ENCODE assay signal across 1 cellular context in the genomic region with DNA sequence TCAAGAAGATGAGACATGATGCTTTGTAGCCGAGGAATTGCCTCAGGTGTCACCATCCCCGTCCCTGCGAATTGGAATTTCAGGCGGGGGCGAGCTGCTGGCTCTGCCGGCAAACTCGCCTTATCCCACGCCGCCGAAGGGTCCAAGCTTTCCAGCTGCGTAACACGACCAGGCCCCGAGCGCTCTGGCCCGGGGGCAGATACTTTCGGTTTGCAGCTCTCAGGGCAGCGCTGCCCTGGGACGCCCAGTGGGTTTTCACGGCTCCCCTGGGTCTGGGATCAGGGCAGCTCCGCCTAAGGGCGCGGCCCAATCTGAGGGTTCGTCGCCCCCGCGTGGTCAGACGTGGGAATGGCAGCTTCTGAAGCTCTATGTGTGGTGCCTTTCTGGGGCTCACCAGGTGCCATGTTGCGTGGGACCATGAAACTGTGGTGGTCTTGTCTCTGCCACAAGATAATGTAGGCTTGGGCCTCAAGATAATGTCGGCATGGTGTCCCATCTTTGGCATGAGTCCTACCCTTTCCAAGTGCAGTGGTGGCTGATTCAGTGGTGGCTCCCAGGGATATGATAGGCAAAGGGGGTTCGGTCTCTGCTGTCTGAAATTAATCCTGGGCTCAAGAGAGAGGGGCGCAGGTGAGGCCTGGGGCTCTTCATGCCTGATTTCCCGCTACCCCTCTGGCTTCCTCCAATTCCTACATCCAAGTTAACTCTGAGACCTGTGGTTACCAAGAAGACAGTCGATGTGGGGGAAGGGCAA.
TF ChIP-seq lines count a peak whose summit lies in the region.

No MANE protein-coding gene starts in this region.

TF ChIP-seq in HepG2, 621 proteins besides CTCF, POLR2A, EP300 and RAD21 (continued from another document and continues in another):
- TF ChIP-seq, protein P1, sequence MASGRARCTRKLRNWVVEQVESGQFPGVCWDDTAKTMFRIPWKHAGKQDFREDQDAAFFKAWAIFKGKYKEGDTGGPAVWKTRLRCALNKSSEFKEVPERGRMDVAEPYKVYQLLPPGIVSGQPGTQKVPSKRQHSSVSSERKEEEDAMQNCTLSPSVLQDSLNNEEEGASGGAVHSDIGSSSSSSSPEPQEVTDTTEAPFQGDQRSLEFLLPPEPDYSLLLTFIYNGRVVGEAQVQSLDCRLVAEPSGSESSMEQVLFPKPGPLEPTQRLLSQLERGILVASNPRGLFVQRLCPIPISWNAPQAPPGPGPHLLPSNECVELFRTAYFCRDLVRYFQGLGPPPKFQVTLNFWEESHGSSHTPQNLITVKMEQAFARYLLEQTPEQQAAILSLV (CRISPR knock-in tag; IDR thresholded peaks at IDR 0.05; ENCODE audit: borderline replicate concordance) = peak; percentile 69; the same call in 1 of the 2 replicates
- TF ChIP-seq ADNP (CRISPR knock-in tag; IDR thresholded peaks at IDR 0.05) (no peak), AGO2 (optimal IDR thresholded peaks at IDR 0.05; ENCODE audit: low read depth, low read length) (peak; percentile 89), ZNF451 (CRISPR knock-in tag; IDR thresholded peaks at IDR 0.05) (no peak), RORA (CRISPR knock-in tag; IDR thresholded peaks at IDR 0.05) (no peak), ZNF772 (CRISPR knock-in tag; IDR thresholded peaks at IDR 0.05) (peak; percentile 75), ZKSCAN5 (CRISPR knock-in tag; IDR thresholded peaks at IDR 0.05) (no peak), HOXA5 (CRISPR knock-in tag; IDR thresholded peaks at IDR 0.05) (peak; percentile 77), PHF21A (CRISPR knock-in tag; IDR thresholded peaks at IDR 0.05) (peak; percentile 92), CAMTA2 (CRISPR knock-in tag; IDR thresholded peaks at IDR 0.05; ENCODE audit: borderline replicate concordance) (peak; percentile 51; the same call in 1 of the 2 replicates), STAG1 (CRISPR knock-in tag; IDR thresholded peaks at IDR 0.05) (peak; percentile 100), KAT7 (CRISPR knock-in tag; IDR thresholded peaks at IDR 0.05; ENCODE audit: borderline replicate concordance) (no peak), SNAPC2 (CRISPR knock-in tag; IDR thresholded peaks at IDR 0.05) (0 out of 2 replicates have a peak, but pooled peaks have one; percentile 63), POLR2AphosphoS2 (IDR thresholded peaks at IDR 0.05; ENCODE audit: low read depth, low read length) (no peak), ZFX (CRISPR knock-in tag; IDR thresholded peaks at IDR 0.05; ENCODE audit: low read depth) (peak; percentile 71; the same call in 1 of the 2 replicates), ZNF724P (CRISPR knock-in tag; IDR thresholded peaks at IDR 0.05; ENCODE audit: borderline replicate concordance) (peak; percentile 53; the same call in 1 of the 2 replicates), STAT5B (CRISPR knock-in tag; IDR thresholded peaks at IDR 0.05) (no peak), ZNF547 (CRISPR knock-in tag; IDR thresholded peaks at IDR 0.05) (peak; percentile 78), ZNF570 (CRISPR knock-in tag; IDR thresholded peaks at IDR 0.05; ENCODE audit: borderline replicate concordance) (peak; percentile 72; the same call in 1 of the 2 replicates), CENPT (CRISPR knock-in tag; IDR thresholded peaks at IDR 0.05; ENCODE audit: low read depth) (no peak), ZNF383 (CRISPR knock-in tag; IDR thresholded peaks at IDR 0.05; ENCODE audit: borderline replicate concordance) (0 out of 2 replicates have a peak, but pooled peaks have one; percentile 45), ISL2 (CRISPR knock-in tag; IDR thresholded peaks at IDR 0.05) (peak; percentile 51; the same call in 1 of the 2 replicates), GABPB1 (CRISPR knock-in tag; IDR thresholded peaks at IDR 0.05) (peak; percentile 73), YY1 (IDR thresholded peaks at IDR 0.05; ENCODE audit: insufficient read depth, insufficient replicate concordance, low read depth, low read length) (peak; percentile 79), ZNF333 (CRISPR knock-in tag; IDR thresholded peaks at IDR 0.05; ENCODE audit: borderline replicate concordance) (no peak), ZNF652 (CRISPR knock-in tag; IDR thresholded peaks at IDR 0.05; ENCODE audit: borderline replicate concordance, low read depth) (0 out of 2 replicates have a peak, but pooled peaks have one; percentile 22), CEBPG (CRISPR knock-in tag; IDR thresholded peaks at IDR 0.05) (no peak; the same call in none of the 2 replicates), DNMT1 (CRISPR knock-in tag; IDR thresholded peaks at IDR 0.05) (peak; percentile 81; the same call in 1 of the 2 replicates), ZNF3 (CRISPR knock-in tag; IDR thresholded peaks at IDR 0.05) (no peak), ZNF431 (CRISPR knock-in tag; IDR thresholded peaks at IDR 0.05; ENCODE audit: borderline replicate concordance, low read depth) (0 out of 2 replicates have a peak, but pooled peaks have one; percentile 25), REPIN1 (CRISPR knock-in tag; IDR thresholded peaks at IDR 0.05; ENCODE audit: borderline replicate concordance, low read depth) (peak; percentile 93), KLF16 (CRISPR knock-in tag; IDR thresholded peaks at IDR 0.05) (peak in 1 of 2 experiments; percentile 93; a peak in 2 of 4 replicates)
- TF ChIP-seq, protein P2, sequence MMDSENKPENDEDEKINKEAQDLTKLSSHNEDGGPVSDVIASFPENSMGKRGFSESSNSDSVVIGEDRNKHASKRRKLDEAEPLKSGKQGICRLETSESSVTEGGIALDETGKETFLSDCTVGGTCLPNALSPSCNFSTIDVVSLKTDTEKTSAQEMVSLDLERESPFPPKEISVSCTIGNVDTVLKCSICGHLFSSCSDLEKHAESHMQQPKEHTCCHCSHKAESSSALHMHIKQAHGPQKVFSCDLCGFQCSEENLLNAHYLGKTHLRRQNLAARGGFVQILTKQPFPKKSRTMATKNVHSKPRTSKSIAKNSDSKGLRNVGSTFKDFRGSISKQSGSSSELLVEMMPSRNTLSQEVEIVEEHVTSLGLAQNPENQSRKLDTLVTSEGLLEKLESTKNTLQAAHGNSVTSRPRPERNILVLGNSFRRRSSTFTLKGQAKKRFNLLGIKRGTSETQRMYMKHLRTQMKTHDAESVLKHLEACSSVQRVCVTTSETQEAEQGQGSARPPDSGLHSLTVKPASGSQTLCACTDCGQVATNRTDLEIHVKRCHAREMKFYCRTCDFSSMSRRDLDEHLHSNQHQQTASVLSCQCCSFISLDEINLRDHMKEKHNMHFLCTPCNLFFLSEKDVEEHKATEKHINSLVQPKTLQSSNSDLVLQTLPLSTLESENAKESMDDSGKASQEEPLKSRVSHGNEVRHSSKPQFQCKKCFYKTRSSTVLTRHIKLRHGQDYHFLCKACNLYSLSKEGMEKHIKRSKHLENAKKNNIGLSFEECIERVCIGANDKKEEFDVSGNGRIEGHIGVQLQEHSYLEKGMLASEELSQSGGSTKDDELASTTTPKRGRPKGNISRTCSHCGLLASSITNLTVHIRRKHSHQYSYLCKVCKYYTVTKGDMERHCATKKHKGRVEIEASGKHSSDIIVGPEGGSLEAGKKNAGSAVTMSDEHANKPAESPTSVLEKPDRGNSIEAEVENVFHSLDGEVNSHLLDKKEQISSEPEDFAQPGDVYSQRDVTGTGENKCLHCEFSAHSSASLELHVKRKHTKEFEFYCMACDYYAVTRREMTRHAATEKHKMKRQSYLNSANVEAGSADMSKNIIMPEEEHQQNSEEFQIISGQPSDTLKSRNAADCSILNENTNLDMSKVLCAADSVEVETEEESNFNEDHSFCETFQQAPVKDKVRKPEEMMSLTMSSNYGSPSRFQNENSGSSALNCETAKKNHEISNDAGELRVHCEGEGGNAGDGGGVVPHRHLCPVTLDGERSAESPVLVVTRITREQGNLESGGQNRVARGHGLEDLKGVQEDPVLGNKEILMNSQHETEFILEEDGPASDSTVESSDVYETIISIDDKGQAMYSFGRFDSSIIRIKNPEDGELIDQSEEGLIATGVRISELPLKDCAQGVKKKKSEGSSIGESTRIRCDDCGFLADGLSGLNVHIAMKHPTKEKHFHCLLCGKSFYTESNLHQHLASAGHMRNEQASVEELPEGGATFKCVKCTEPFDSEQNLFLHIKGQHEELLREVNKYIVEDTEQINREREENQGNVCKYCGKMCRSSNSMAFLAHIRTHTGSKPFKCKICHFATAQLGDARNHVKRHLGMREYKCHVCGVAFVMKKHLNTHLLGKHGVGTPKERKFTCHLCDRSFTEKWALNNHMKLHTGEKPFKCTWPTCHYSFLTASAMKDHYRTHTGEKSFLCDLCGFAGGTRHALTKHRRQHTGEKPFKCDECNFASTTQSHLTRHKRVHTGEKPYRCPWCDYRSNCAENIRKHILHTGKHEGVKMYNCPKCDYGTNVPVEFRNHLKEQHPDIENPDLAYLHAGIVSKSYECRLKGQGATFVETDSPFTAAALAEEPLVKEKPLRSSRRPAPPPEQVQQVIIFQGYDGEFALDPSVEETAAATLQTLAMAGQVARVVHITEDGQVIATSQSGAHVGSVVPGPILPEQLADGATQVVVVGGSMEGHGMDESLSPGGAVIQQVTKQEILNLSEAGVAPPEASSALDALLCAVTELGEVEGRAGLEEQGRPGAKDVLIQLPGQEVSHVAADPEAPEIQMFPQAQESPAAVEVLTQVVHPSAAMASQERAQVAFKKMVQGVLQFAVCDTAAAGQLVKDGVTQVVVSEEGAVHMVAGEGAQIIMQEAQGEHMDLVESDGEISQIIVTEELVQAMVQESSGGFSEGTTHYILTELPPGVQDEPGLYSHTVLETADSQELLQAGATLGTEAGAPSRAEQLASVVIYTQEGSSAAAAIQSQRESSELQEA (CRISPR knock-in tag; IDR thresholded peaks at IDR 0.05; ENCODE audit: not compliant biosample characterization) = peak; percentile 86
- TF ChIP-seq, protein P3, sequence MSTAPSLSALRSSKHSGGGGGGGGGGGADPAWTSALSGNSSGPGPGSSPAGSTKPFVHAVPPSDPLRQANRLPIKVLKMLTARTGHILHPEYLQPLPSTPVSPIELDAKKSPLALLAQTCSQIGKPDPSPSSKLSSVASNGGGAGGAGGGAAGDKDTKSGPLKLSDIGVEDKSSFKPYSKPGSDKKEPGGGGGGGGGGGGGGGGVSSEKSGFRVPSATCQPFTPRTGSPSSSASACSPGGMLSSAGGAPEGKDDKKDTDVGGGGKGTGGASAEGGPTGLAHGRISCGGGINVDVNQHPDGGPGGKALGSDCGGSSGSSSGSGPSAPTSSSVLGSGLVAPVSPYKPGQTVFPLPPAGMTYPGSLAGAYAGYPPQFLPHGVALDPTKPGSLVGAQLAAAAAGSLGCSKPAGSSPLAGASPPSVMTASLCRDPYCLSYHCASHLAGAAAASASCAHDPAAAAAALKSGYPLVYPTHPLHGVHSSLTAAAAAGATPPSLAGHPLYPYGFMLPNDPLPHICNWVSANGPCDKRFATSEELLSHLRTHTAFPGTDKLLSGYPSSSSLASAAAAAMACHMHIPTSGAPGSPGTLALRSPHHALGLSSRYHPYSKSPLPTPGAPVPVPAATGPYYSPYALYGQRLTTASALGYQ (CRISPR knock-in tag; IDR thresholded peaks at IDR 0.05) = no peak
- TF ChIP-seq, protein P4, sequence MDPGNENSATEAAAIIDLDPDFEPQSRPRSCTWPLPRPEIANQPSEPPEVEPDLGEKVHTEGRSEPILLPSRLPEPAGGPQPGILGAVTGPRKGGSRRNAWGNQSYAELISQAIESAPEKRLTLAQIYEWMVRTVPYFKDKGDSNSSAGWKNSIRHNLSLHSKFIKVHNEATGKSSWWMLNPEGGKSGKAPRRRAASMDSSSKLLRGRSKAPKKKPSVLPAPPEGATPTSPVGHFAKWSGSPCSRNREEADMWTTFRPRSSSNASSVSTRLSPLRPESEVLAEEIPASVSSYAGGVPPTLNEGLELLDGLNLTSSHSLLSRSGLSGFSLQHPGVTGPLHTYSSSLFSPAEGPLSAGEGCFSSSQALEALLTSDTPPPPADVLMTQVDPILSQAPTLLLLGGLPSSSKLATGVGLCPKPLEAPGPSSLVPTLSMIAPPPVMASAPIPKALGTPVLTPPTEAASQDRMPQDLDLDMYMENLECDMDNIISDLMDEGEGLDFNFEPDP (CRISPR knock-in tag; conservative IDR thresholded peaks at IDR 0.05) = no peak; the same call in 1 of the 2 replicates
- TF ChIP-seq, protein P5, sequence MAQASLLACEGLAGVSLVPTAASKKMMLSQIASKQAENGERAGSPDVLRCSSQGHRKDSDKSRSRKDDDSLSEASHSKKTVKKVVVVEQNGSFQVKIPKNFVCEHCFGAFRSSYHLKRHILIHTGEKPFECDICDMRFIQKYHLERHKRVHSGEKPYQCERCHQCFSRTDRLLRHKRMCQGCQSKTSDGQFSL (CRISPR knock-in tag; IDR thresholded peaks at IDR 0.05) = no peak
- TF ChIP-seq, protein P6, sequence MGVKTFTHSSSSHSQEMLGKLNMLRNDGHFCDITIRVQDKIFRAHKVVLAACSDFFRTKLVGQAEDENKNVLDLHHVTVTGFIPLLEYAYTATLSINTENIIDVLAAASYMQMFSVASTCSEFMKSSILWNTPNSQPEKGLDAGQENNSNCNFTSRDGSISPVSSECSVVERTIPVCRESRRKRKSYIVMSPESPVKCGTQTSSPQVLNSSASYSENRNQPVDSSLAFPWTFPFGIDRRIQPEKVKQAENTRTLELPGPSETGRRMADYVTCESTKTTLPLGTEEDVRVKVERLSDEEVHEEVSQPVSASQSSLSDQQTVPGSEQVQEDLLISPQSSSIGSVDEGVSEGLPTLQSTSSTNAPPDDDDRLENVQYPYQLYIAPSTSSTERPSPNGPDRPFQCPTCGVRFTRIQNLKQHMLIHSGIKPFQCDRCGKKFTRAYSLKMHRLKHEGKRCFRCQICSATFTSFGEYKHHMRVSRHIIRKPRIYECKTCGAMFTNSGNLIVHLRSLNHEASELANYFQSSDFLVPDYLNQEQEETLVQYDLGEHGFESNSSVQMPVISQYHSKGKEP (CRISPR knock-in tag; IDR thresholded peaks at IDR 0.05) = peak; percentile 82; the same call in 1 of the 2 replicates
- TF ChIP-seq, protein P7, sequence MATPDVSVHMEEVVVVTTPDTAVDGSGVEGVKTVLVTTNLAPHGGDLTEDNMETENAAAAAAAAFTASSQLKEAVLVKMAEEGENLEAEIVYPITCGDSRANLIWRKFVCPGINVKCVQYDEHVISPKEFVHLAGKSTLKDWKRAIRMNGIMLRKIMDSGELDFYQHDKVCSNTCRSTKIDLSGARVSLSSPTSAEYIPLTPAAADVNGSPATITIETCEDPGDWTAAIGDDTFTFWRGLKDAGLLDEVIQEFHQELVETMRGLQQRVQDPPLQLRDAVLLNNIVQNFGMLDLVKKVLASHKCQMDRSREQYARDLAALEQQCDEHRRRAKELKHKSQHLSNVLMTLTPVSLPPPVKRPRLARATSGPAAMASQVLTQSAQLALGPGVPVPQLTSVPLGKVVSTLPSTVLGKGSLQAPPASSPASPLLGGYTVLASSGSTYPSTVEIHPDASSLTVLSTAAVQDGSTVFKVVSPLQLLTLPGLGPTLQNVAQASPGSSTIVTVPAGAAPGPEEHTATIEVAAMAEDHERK (CRISPR knock-in tag; IDR thresholded peaks at IDR 0.05; ENCODE audit: low read depth) = no peak
- TF ChIP-seq, protein P8, sequence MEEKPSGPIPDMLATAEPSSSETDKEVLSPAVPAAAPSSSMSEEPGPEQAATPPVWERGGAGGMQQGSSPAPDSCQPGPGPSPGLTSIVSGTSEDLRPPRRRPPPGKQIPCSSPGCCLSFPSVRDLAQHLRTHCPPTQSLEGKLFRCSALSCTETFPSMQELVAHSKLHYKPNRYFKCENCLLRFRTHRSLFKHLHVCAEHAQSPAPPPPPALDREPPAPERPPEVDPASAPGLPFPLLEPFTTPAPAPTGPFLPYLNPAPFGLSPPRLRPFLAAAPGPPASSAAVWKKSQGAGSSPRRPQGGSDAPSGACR (CRISPR knock-in tag; IDR thresholded peaks at IDR 0.05) = peak; percentile 77; the same call in 1 of the 2 replicates
